ENCODE assay signal across 20 cellular contexts in genomic region chr9:118321823-118322222, GRCh38.
"Had no signal": no experiment of that assay in that cellular context is flagged by ENCODE, and none has a peak within 500 bp of the region (broad histone marks: within the 10 kb centered on the region; RNA-seq: fewer than 3 reads in every experiment).

No MANE protein-coding gene starts in this region.

- H3K27ac ChIP-seq: dorsolateral prefrontal cortex, parathyroid adenoma, psoas muscle, spleen, stomach had no signal

- H3K36me3 ChIP-seq: spleen, stomach had no signal

- H3K4me1 ChIP-seq: parathyroid adenoma, psoas muscle, spleen, stomach had no signal

- H3K4me3 Mint-ChIP-seq: naive B cell, nephron had no signal

- H3K27ac Mint-ChIP-seq: nephron had no signal

- H3K9me3 Mint-ChIP-seq: nephron had no signal

- H3K4me1 Mint-ChIP-seq: naive B cell, nephron had no signal

- H3K79me2 ChIP-seq: parathyroid adenoma had no signal

- H2AFZ ChIP-seq: parathyroid adenoma had no signal

- H3K27me3 Mint-ChIP-seq: naive B cell had no signal

- H3K9me3 ChIP-seq: psoas muscle, spleen, stomach had no signal

- DNase-seq: cortex of kidney; dorsolateral prefrontal cortex; effector CD8-positive, alpha-beta T cell; foreskin melanocyte; head of caudate nucleus; hippocampal formation; kidney glomerular epithelial cell; mesendoderm; naive B cell; psoas muscle; retina; spleen; stimulated activated CD4-positive, alpha-beta T cell treated with anti-CD3 and anti-CD28 coated beads, Interleukin-15, amount 100 ng/mL, for 24 hours; stimulated activated CD4-positive, alpha-beta T cell treated with anti-CD3 and anti-CD28 coated beads, Interleukin-2, amount 100 ng/mL, for 24 hours; stimulated activated naive CD4-positive, alpha-beta T cell; stomach; trophoblast cell had no signal

- ATAC-seq: psoas muscle, sciatic nerve had no signal

- H3K36me3 Mint-ChIP-seq: naive B cell had no signal

- H3K9ac ChIP-seq: parathyroid adenoma had no signal

- H3K27me3 ChIP-seq: dorsolateral prefrontal cortex, spleen, stomach had no signal

- H3K4me3 ChIP-seq: dorsolateral prefrontal cortex, psoas muscle, spleen, stomach had no signal
